ENCODE assay signal across 2 cellular contexts in genomic region chr6:131747821-131748353, GRCh38.
A peak's percentile ranks its signal among the peaks of the same experiment; 100 is the strongest.
TF ChIP-seq lines count a peak whose summit lies in the region.

No MANE protein-coding gene starts in this region.

TF ChIP-seq in GM23338, 12 proteins besides CTCF, POLR2A, EP300 and RAD21:
- no peak for TF ChIP-seq STAT1 (IDR thresholded peaks at IDR 0.05; ENCODE audit: unreplicated experiment)
- no peak for TF ChIP-seq CREB1 (CRISPR knock-in tag; IDR thresholded peaks at IDR 0.05; ENCODE audit: low read depth)
- TF ChIP-seq JUNB (IDR thresholded peaks at IDR 0.05; ENCODE audit: unreplicated experiment), result no peak
- TF ChIP-seq EZH2phosphoT487 (IDR thresholded peaks at IDR 0.05; ENCODE audit: unreplicated experiment), result no peak
- TF ChIP-seq POLR2AphosphoS5 (IDR thresholded peaks at IDR 0.05; ENCODE audit: low read depth), result no peak

TF ChIP-seq in GM12878, 131 proteins besides CTCF, POLR2A, EP300 and RAD21:
- TF ChIP-seq KAT2A (conservative IDR thresholded peaks at IDR 0.05; ENCODE audit: control insufficient read depth, low read depth, low read length) (no peak), NR2C2 (IDR thresholded peaks at IDR 0.05; ENCODE audit: borderline replicate concordance, control insufficient read depth, insufficient read length, low read depth) (no peak), SKIL (IDR thresholded peaks at IDR 0.05; ENCODE audit: low read depth, poor library complexity, severe bottlenecking) (no peak), CHD2 (IDR thresholded peaks at IDR 0.05; ENCODE audit: borderline replicate concordance, low read depth, low read length) (no peak), LARP7 (IDR thresholded peaks at IDR 0.05) (no peak), IRF4 (IDR thresholded peaks at IDR 0.05; ENCODE audit: low read depth, low read length) (no peak), ZBTB40 (IDR thresholded peaks at IDR 0.05; ENCODE audit: borderline replicate concordance) (peak; percentile 44; the same call in 1 of the 2 replicates), ZBTB33 (IDR thresholded peaks at IDR 0.05) (no peak), PKNOX1 (IDR thresholded peaks at IDR 0.05) (no peak)
